ENCODE assay signal across 38 cellular contexts in genomic region chr14:35525695-35526094, GRCh38. TPM values are rescaled to one million over a fixed set of nuclear protein-coding genes. Genes with fewer than 3 reads are reported as not detected.
"Had no signal": no experiment of that assay in that cellular context is flagged by ENCODE, and none has a peak within 500 bp of the region (broad histone marks: within the 10 kb centered on the region; RNA-seq: fewer than 3 reads in every experiment).

No MANE protein-coding gene starts in this region.

- H3K4me1 ChIP-seq: adrenal gland, body of pancreas, breast epithelium had no signal

- H3K36me3 Mint-ChIP-seq: activated CD4-positive, alpha-beta memory T cell treated with anti-CD3 and anti-CD28 coated beads for 36 hours; activated naive CD4-positive, alpha-beta T cell treated with anti-CD3 and anti-CD28 coated beads, Interleukin-2, amount 50 U/mL, for 72 hours; activated naive CD8-positive, alpha-beta T cell treated with anti-CD3 and anti-CD28 coated beads for 36 hours had no signal

- ATAC-seq: activated CD8-positive, alpha-beta T cell treated with anti-CD3 and anti-CD28 coated beads for 36 hours; activated naive CD4-positive, alpha-beta T cell treated with anti-CD3 and anti-CD28 coated beads, Interleukin-2, amount 50 U/mL, for 72 hours; activated T-cell treated with anti-CD3 and anti-CD28 coated beads, Interleukin-2, amount 50 U/mL, for 4 hours; activated T-cell treated with anti-CD3 and anti-CD28 coated beads, Interleukin-2, amount 50 U/mL, for 72 hours; activated T-helper 17 cell treated with anti-CD3 and anti-CD28 coated beads, Interleukin-2, amount 50 U/mL, for 72 hours; body of pancreas had no signal

- H3K4me3 Mint-ChIP-seq: activated B cell treated with CpG ODN at 0.5 μM for 24 hours; activated CD4-positive, alpha-beta memory T cell treated with anti-CD3 and anti-CD28 coated beads for 36 hours; activated CD4-positive, alpha-beta T cell treated with anti-CD3 and anti-CD28 coated beads, Interleukin-2, amount 10 ng/mL, durations not matched to agents 24 days and 14 days; activated CD8-positive, alpha-beta T cell treated with anti-CD3 and anti-CD28 coated beads for 36 hours; activated naive CD4-positive, alpha-beta T cell treated with anti-CD3 and anti-CD28 coated beads for 36 hours; activated naive CD8-positive, alpha-beta T cell treated with anti-CD3 and anti-CD28 coated beads for 36 hours; activated T-cell treated with anti-CD3 and anti-CD28 coated beads, Interleukin-2, amount 50 U/mL, for 4 hours; activated T-cell treated with anti-CD3 and anti-CD28 coated beads, Interleukin-2, amount 50 U/mL, for 72 hours; activated T-helper 1 cell treated with anti-CD3 and anti-CD28 coated beads, Interleukin-12 subunit alpha, Interleukin-12 subunit beta, Interleukin-2, Interleukin-4 antibody, amounts not matched to agents 30 ng/mL and 10 ng/mL and 1 ng/mL, durations not matched to agents 14 hours and 24 hours and 36 hours; activated T-helper 17 cell treated with anti-CD3 and anti-CD28 coated beads, Interleukin-2, amount 50 U/mL, for 72 hours; T-helper 1 cell treated with Interleukin-12 subunit alpha and Interleukin-12 subunit beta and Interleukin-4 antibody, amounts not matched to agents 30 μg/mL and 1 μg/mL, for 36 hours; T-helper 2 cell treated with Interferon-gamma antibody and Interleukin-4, amounts not matched to agents 5 μg/mL and 100 μg/mL, for 36 hours had no signal

- H3K9me3 Mint-ChIP-seq: activated CD4-positive, alpha-beta memory T cell treated with anti-CD3 and anti-CD28 coated beads for 36 hours; activated CD4-positive, alpha-beta T cell treated with anti-CD3 and anti-CD28 coated beads, Interleukin-2, amount 10 ng/mL, durations not matched to agents 24 days and 14 days; activated naive CD4-positive, alpha-beta T cell treated with anti-CD3 and anti-CD28 coated beads for 36 hours; activated naive CD4-positive, alpha-beta T cell treated with anti-CD3 and anti-CD28 coated beads, Interleukin-2, amount 50 U/mL, for 72 hours; activated naive CD8-positive, alpha-beta T cell treated with anti-CD3 and anti-CD28 coated beads for 36 hours; activated T-cell treated with anti-CD3 and anti-CD28 coated beads, Interleukin-2, amount 50 U/mL, for 72 hours; activated T-helper 1 cell treated with anti-CD3 and anti-CD28 coated beads, Interleukin-12 subunit alpha, Interleukin-12 subunit beta, Interleukin-2, Interleukin-4 antibody, amounts not matched to agents 30 ng/mL and 10 ng/mL and 1 ng/mL, durations not matched to agents 14 hours and 24 hours and 36 hours; T-helper 1 cell treated with Interleukin-12 subunit alpha and Interleukin-12 subunit beta and Interleukin-4 antibody, amounts not matched to agents 30 μg/mL and 1 μg/mL, for 36 hours; T-helper 2 cell treated with Interferon-gamma antibody and Interleukin-4, amounts not matched to agents 5 μg/mL and 100 μg/mL, for 36 hours had no signal

- H3K27me3 ChIP-seq: body of pancreas had no signal

- H3K9me3 ChIP-seq: adrenal gland, body of pancreas, breast epithelium had no signal

- H3K27ac Mint-ChIP-seq: activated B cell treated with CpG ODN at 0.5 μM for 24 hours; activated CD4-positive, alpha-beta memory T cell treated with anti-CD3 and anti-CD28 coated beads for 36 hours; activated CD4-positive, alpha-beta T cell treated with anti-CD3 and anti-CD28 coated beads, Interleukin-2, amount 10 ng/mL, durations not matched to agents 24 days and 14 days; activated CD8-positive, alpha-beta T cell treated with anti-CD3 and anti-CD28 coated beads for 36 hours; activated naive CD4-positive, alpha-beta T cell treated with anti-CD3 and anti-CD28 coated beads for 36 hours; activated naive CD4-positive, alpha-beta T cell treated with anti-CD3 and anti-CD28 coated beads, Interleukin-2, amount 50 U/mL, for 72 hours; activated naive CD8-positive, alpha-beta T cell treated with anti-CD3 and anti-CD28 coated beads for 36 hours; activated T-cell treated with anti-CD3 and anti-CD28 coated beads, Interleukin-2, amount 50 U/mL, for 72 hours; activated T-helper 1 cell treated with anti-CD3 and anti-CD28 coated beads, Interleukin-12 subunit alpha, Interleukin-12 subunit beta, Interleukin-2, Interleukin-4 antibody, amounts not matched to agents 30 ng/mL and 10 ng/mL and 1 ng/mL, durations not matched to agents 14 hours and 24 hours and 36 hours; activated T-helper 17 cell treated with anti-CD3 and anti-CD28 coated beads, Interleukin-2, amount 50 U/mL, for 72 hours; T-helper 1 cell treated with Interleukin-12 subunit alpha and Interleukin-12 subunit beta and Interleukin-4 antibody, amounts not matched to agents 30 μg/mL and 1 μg/mL, for 36 hours; T-helper 2 cell treated with Interferon-gamma antibody and Interleukin-4, amounts not matched to agents 5 μg/mL and 100 μg/mL, for 36 hours had no signal

- H3K36me3 ChIP-seq: adrenal gland, brain microvascular endothelial cell, breast epithelium had no signal

- H3K4me1 Mint-ChIP-seq: activated B cell treated with CpG ODN at 0.5 μM for 24 hours; activated CD4-positive, alpha-beta T cell treated with anti-CD3 and anti-CD28 coated beads, Interleukin-2, amount 10 ng/mL, durations not matched to agents 24 days and 14 days; activated naive CD8-positive, alpha-beta T cell treated with anti-CD3 and anti-CD28 coated beads for 36 hours; activated T-helper 17 cell treated with anti-CD3 and anti-CD28 coated beads, Interleukin-2, amount 50 U/mL, for 72 hours had no signal

- H3K27ac ChIP-seq: adrenal gland, body of pancreas, brain microvascular endothelial cell, breast epithelium, WERI-Rb-1 had no signal

- H3K4me3 ChIP-seq: adrenal gland, body of pancreas, breast epithelium had no signal

- FAIRE-seq: astrocyte, colon had no signal

- DNase-seq: activated B cell treated with CpG ODN at 0.5 μM for 24 hours; activated CD4-positive, alpha-beta memory T cell treated with anti-CD3 and anti-CD28 coated beads for 36 hours; activated CD4-positive, alpha-beta T cell treated with anti-CD3 and anti-CD28 coated beads for 4 hours; activated CD4-positive, alpha-beta T cell treated with anti-CD3 and anti-CD28 coated beads, Interleukin-2, amount 10 ng/mL, durations not matched to agents 24 days and 14 days; activated CD4-positive, alpha-beta T cell treated with anti-CD3 and anti-CD28 coated beads, Interleukin-2, amount 50 U/mL, for 1 hour; activated CD4-positive, alpha-beta T cell treated with anti-CD3 and anti-CD28 coated beads, Interleukin-2, amount 50 U/mL, for 4 hours; activated CD4-positive, CD25-positive, alpha-beta regulatory T cell treated with anti-CD3 and anti-CD28 coated beads, Interleukin-2, amount 50 U/mL, for 72 hours; activated CD8-positive, alpha-beta memory T cell treated with anti-CD3 and anti-CD28 coated beads, Interleukin-2, amount 50 U/mL, for 4 hours; activated CD8-positive, alpha-beta T cell treated with anti-CD3 and anti-CD28 coated beads for 36 hours; activated effector memory CD4-positive, alpha-beta T cell treated with anti-CD3 and anti-CD28 coated beads, Interleukin-2, amount 50 U/mL, for 16 hours; activated gamma-delta T cell treated with Interleukin-2 at 50 U/mL for 16 hours; activated naive CD4-positive, alpha-beta T cell; activated naive CD4-positive, alpha-beta T cell treated with anti-CD3 and anti-CD28 coated beads for 36 hours; activated naive CD4-positive, alpha-beta T cell treated with anti-CD3 and anti-CD28 coated beads, Interleukin-2, amount 50 U/mL, for 16 hours; activated naive CD8-positive, alpha-beta T cell treated with anti-CD3 and anti-CD28 coated beads for 36 hours; activated T-cell treated with anti-CD3 and anti-CD28 coated beads for 4 hours; activated T-cell treated with anti-CD3 and anti-CD28 coated beads, Interleukin-2, amount 50 U/mL, for 1 hour; activated T-cell treated with anti-CD3 and anti-CD28 coated beads, Interleukin-2, amount 50 U/mL, for 4 hours; activated T-cell treated with anti-CD3 and anti-CD28 coated beads, Interleukin-2, amount 50 U/mL, for 72 hours; adrenal gland; amniotic stem cell; aorta; body of pancreas; brain microvascular endothelial cell; central memory CD4-positive, alpha-beta T cell; T-helper 2 cell; T-helper 9 cell; WERI-Rb-1 had no signal

RNA-seq across cellular contexts. Expression of gene INSM2, which starts 8.3 kb away (rescaled TPM):
- total RNA-seq: activated B cell treated with CpG ODN at 0.5 μM for 24 hours; activated CD4-positive, alpha-beta memory T cell treated with anti-CD3 and anti-CD28 coated beads for 36 hours; activated CD4-positive, alpha-beta T cell treated with anti-CD3 and anti-CD28 coated beads, Interleukin-2, amount 10 ng/mL, durations not matched to agents 24 days and 14 days; activated CD8-positive, alpha-beta memory T cell treated with anti-CD3 and anti-CD28 coated beads for 36 hours; activated CD8-positive, alpha-beta T cell treated with anti-CD3 and anti-CD28 coated beads for 36 hours; activated naive CD4-positive, alpha-beta T cell treated with anti-CD3 and anti-CD28 coated beads for 36 hours; activated naive CD8-positive, alpha-beta T cell treated with anti-CD3 and anti-CD28 coated beads for 36 hours; activated T-cell treated with anti-CD3 and anti-CD28 coated beads, Interleukin-2, amount 50 U/mL, for 4 hours; activated T-helper 1 cell treated with anti-CD3 and anti-CD28 coated beads, Interleukin-12 subunit alpha, Interleukin-12 subunit beta, Interleukin-2, Interleukin-4 antibody, amounts not matched to agents 30 ng/mL and 10 ng/mL and 1 ng/mL, durations not matched to agents 14 hours and 24 hours and 36 hours; activated T-helper 17 cell treated with anti-CD3 and anti-CD28 coated beads, Interleukin-2, amount 50 U/mL, for 72 hours; aorta; astrocyte; body of pancreas; breast epithelium; cardiac septum had no signal
- polyA plus RNA-seq: aorta had no signal
